23 cellular contexts compared by ENCODE assay signal in genomic region chrX:115896362-115896761, GRCh38.
"Had no signal": no experiment of that assay in that cellular context is flagged by ENCODE, and none has a peak within 500 bp of the region (broad histone marks: within the 10 kb centered on the region; RNA-seq: fewer than 3 reads in every experiment).

No MANE protein-coding gene starts in this region.

- H3K27me3 ChIP-seq: colonic mucosa, esophagus squamous epithelium, gastrocnemius medialis, heart right ventricle, left lung had no signal

- H3K27ac ChIP-seq: colonic mucosa, epithelial cell of prostate, esophagus squamous epithelium, gastrocnemius medialis, heart right ventricle, left lung, lower lobe of right lung had no signal

- H3K27ac Mint-ChIP-seq: dendritic cell treated with granulocyte-macrophage colony-stimulating factor and Interleukin-4, amounts not matched to agents 40 ng/mL and 50 ng/mL, for 4 days; effector memory CD8-positive, alpha-beta T cell; memory B cell; naive thymus-derived CD4-positive, alpha-beta T cell had no signal

- H3K9me3 Mint-ChIP-seq: endodermal cell, memory B cell had no signal

- H3K4me3 Mint-ChIP-seq: dendritic cell treated with granulocyte-macrophage colony-stimulating factor and Interleukin-4, amounts not matched to agents 40 ng/mL and 50 ng/mL, for 4 days; effector memory CD8-positive, alpha-beta T cell; endodermal cell; memory B cell; naive thymus-derived CD4-positive, alpha-beta T cell had no signal

- DNase-seq: colonic mucosa; cortex of kidney; effector CD8-positive, alpha-beta T cell; effector memory CD8-positive, alpha-beta T cell; endodermal cell; erythroblast; esophagus squamous epithelium; foreskin fibroblast; foreskin melanocyte; gastrocnemius medialis; glutamatergic neuron; heart right ventricle; hippocampal formation; left cardiac atrium; left lung; left ventricle myocardium superior; lower lobe of right lung; mammary epithelial cell; naive thymus-derived CD4-positive, alpha-beta T cell had no signal

- H3K27me3 Mint-ChIP-seq: dendritic cell treated with granulocyte-macrophage colony-stimulating factor and Interleukin-4, amounts not matched to agents 40 ng/mL and 50 ng/mL, for 4 days; effector memory CD8-positive, alpha-beta T cell; memory B cell; naive thymus-derived CD4-positive, alpha-beta T cell had no signal

- H3K4me3 ChIP-seq: colonic mucosa, esophagus squamous epithelium, gastrocnemius medialis, heart right ventricle, left lung, lower lobe of right lung had no signal

- H3K36me3 Mint-ChIP-seq: memory B cell; naive thymus-derived CD4-positive, alpha-beta T cell had no signal

- H3K4me1 ChIP-seq: gastrocnemius medialis, left lung, lower lobe of right lung had no signal

- ATAC-seq: effector memory CD8-positive, alpha-beta T cell; esophagus mucosa; gastrocnemius medialis; heart right ventricle; left cardiac atrium; left lung; left ventricle myocardium superior; lower lobe of right lung; naive thymus-derived CD4-positive, alpha-beta T cell had no signal

- H3K36me3 ChIP-seq: colonic mucosa, esophagus squamous epithelium, gastrocnemius medialis, heart right ventricle, left lung, lower lobe of right lung had no signal

- H3K9me3 ChIP-seq: colonic mucosa, gastrocnemius medialis, heart right ventricle, left lung, lower lobe of right lung had no signal
